Comparison of ENCODE assay signal across 12 cellular contexts in the genomic region with DNA sequence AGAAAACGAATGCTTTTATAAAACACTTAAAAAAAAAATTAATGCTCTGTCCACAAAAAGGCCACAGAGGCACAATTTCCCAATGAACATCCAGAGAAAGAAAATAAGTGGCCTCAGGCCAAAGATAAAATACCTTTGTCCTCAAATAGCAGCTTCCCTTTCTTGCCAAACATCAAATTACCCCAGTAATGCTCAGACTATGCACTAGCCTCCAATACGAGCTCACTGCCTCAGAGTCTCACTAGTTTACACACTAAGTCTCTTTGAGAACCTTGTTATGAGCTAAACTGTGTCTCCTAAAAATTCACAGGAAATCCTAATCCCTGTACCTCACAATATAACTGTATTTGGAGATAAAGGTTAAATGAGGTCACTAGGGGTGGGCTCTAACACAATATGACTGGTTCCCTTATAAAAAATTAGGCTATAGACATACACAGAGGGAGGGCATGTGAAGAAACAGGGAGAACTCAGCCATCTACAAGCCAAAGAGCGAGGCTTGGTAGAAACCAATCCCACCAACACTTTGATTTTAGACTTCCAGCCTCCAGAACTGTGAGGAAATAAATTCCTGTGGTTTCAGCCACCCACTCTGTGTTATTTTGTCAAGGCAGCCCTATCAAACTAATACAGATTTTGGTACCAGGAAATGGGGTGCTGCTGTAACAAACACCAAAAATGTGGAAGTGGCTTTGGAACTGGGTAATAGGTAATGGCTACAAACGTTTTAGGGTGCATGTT. TPM values are rescaled to one million over a fixed set of nuclear protein-coding genes. Genes with fewer than 3 reads are reported as not detected.
DNase-seq lines count a peak whose midpoint lies in the region; ATAC-seq and TF ChIP-seq lines count a peak whose summit lies in the region.
"Had no signal": no experiment of that assay in that cellular context is flagged by ENCODE, and none has a peak within 500 bp of the region (broad histone marks: within the 10 kb centered on the region; RNA-seq: fewer than 3 reads in every experiment).

No MANE protein-coding gene starts in this region.

- H3K23ac ChIP-seq in mesendoderm (ENCODE audit: low read length) (peak overlapping the region; percentile 24), H9 (ENCODE audit: insufficient read length, low read depth, low read length) (no peak overlapping the region)

- H3K79me2 ChIP-seq in mesendoderm (ENCODE audit: control insufficient read depth, insufficient read depth, low read length), result peaks cover 19% of the 10 kb centered on the region
- peaks cover 9% of the 10 kb centered on the region; the same call in 1 of the 2 replicates for H3K79me2 ChIP-seq in H9 (ENCODE audit: insufficient read depth, low read length)

- H3K4me3 Mint-ChIP-seq in activated T-helper 17 cell treated with anti-CD3 and anti-CD28 coated beads, Interleukin-2, amount 50 U/mL, for 72 hours, result no peak overlapping the region
- H3K4me3 Mint-ChIP-seq in H9, result no peak overlapping the region
- H3K4me3 Mint-ChIP-seq in activated naive CD8-positive, alpha-beta T cell treated with anti-CD3 and anti-CD28 coated beads for 36 hours, result no peak overlapping the region
- H3K4me3 Mint-ChIP-seq: activated T-cell treated with anti-CD3 and anti-CD28 coated beads, Interleukin-2, amount 50 U/mL, for 24 hours had no signal

- no peak overlapping the region for H2BK20ac ChIP-seq in H9 (ENCODE audit: low read depth, low read length, poor library complexity, severe bottlenecking)

- H3K9me3 ChIP-seq in breast epithelium (no peaks in the 10 kb centered on the region), testis (no peaks in the 10 kb centered on the region), H9 (ENCODE audit: control insufficient read depth, low read depth, low read length) (no peaks in the 10 kb centered on the region)

- H3K27me3 ChIP-seq in breast epithelium (no peaks in the 10 kb centered on the region), mesendoderm (ENCODE audit: insufficient read depth, low read length, poor library complexity) (no peaks in the 10 kb centered on the region), testis (no peaks in the 10 kb centered on the region), H9 (ENCODE audit: insufficient read depth, low read length) (no peaks in the 10 kb centered on the region)
- H3K27me3 ChIP-seq: BLaER1 had no signal

- no peaks in the 10 kb centered on the region for H3K4me1 Mint-ChIP-seq in activated T-helper 17 cell treated with anti-CD3 and anti-CD28 coated beads, Interleukin-2, amount 50 U/mL, for 72 hours
- peaks cover 38 to 40% of the 10 kb centered on the region in 2 experiments for H3K4me1 Mint-ChIP-seq in H9
- no peaks in the 10 kb centered on the region for H3K4me1 Mint-ChIP-seq in activated naive CD8-positive, alpha-beta T cell treated with anti-CD3 and anti-CD28 coated beads for 36 hours

- no peak overlapping the region for H2AFZ ChIP-seq in H9 (ENCODE audit: low read length)

- peaks cover 6% of the 10 kb centered on the region for H3K23me2 ChIP-seq in H9 (ENCODE audit: insufficient read length, low read depth, low read length, poor library complexity, severe bottlenecking)

- H2BK12ac ChIP-seq in H9 (ENCODE audit: insufficient read length, low read depth, low read length), result no peak overlapping the region

- H3K4me3 ChIP-seq in breast epithelium (no peak overlapping the region), mesendoderm (ENCODE audit: low read length) (no peak overlapping the region), testis (no peak overlapping the region)
- H3K4me3 ChIP-seq: BLaER1 had no signal

- H3K9me3 Mint-ChIP-seq in activated T-helper 17 cell treated with anti-CD3 and anti-CD28 coated beads, Interleukin-2, amount 50 U/mL, for 72 hours, result peaks cover 17% of the 10 kb centered on the region
- no peaks in the 10 kb centered on the region for H3K9me3 Mint-ChIP-seq in H9
- no peaks in the 10 kb centered on the region for H3K9me3 Mint-ChIP-seq in activated naive CD8-positive, alpha-beta T cell treated with anti-CD3 and anti-CD28 coated beads for 36 hours

- H3K27me3 Mint-ChIP-seq in activated T-helper 17 cell treated with anti-CD3 and anti-CD28 coated beads, Interleukin-2, amount 50 U/mL, for 72 hours, result peaks cover 8% of the 10 kb centered on the region
- H3K27me3 Mint-ChIP-seq in H9 (ENCODE audit: low read depth), result no peaks in the 10 kb centered on the region
- H3K27me3 Mint-ChIP-seq in activated naive CD8-positive, alpha-beta T cell treated with anti-CD3 and anti-CD28 coated beads for 36 hours, result peaks cover 31% of the 10 kb centered on the region

- no peak overlapping the region for H4K91ac ChIP-seq in H9 (ENCODE audit: insufficient read length, low read depth, low read length)

- no peak overlapping the region for H3T11ph ChIP-seq in H9 (ENCODE audit: low read length)

- TF ChIP-seq POLR2A in breast epithelium (IDR thresholded peaks at IDR 0.05), result no peak
- TF ChIP-seq POLR2A in testis (IDR thresholded peaks at IDR 0.05), result no peak

- no peak overlapping the region for H3K56ac ChIP-seq in mesendoderm (ENCODE audit: low read length)
- no peak overlapping the region for H3K56ac ChIP-seq in H9 (ENCODE audit: insufficient read length, low read depth, low read length)

- H3K27ac ChIP-seq in breast epithelium (peak overlapping the region; percentile 33 to 68), mesendoderm (ENCODE audit: low read depth, low read length) (no peak overlapping the region), testis (peak overlapping the region in 1 of 2 donors; percentile 41), H9 (ENCODE audit: insufficient read length, low read depth, low read length) (no peak overlapping the region)
- H3K27ac ChIP-seq: BLaER1 had no signal

- H3K18ac ChIP-seq in mesendoderm (ENCODE audit: low read length) (no peak overlapping the region), H9 (ENCODE audit: insufficient read length, low read depth, low read length) (no peak overlapping the region)

- H2BK120ac ChIP-seq in mesendoderm (ENCODE audit: low read depth, low read length), result no peak overlapping the region
- H2BK120ac ChIP-seq in H9 (ENCODE audit: low read depth, low read length, poor library complexity, severe bottlenecking), result no peak overlapping the region

- H4K8ac ChIP-seq in mesendoderm (ENCODE audit: low read depth, low read length) (no peak overlapping the region), H9 (replicated peaks; ENCODE audit: insufficient read length, low read depth, low read length) (no peak overlapping the region)

- no peaks in the 10 kb centered on the region for H3K36me3 Mint-ChIP-seq in activated T-helper 17 cell treated with anti-CD3 and anti-CD28 coated beads, Interleukin-2, amount 50 U/mL, for 72 hours (ENCODE audit: low read depth)
- no peaks in the 10 kb centered on the region for H3K36me3 Mint-ChIP-seq in H9 (ENCODE audit: insufficient read depth in 1 of 3, low read depth in 3 of 3)
- no peaks in the 10 kb centered on the region for H3K36me3 Mint-ChIP-seq in activated naive CD8-positive, alpha-beta T cell treated with anti-CD3 and anti-CD28 coated beads for 36 hours

- H2BK15ac ChIP-seq in mesendoderm (replicated peaks; ENCODE audit: low read depth), result no peak overlapping the region
- no peak overlapping the region for H2BK15ac ChIP-seq in H9 (ENCODE audit: low read depth, low read length)

- H4K20me1 ChIP-seq in H9 (ENCODE audit: control insufficient read depth, insufficient read depth, insufficient read length), result no peaks in the 10 kb centered on the region
- H4K20me1 ChIP-seq: BLaER1 had no signal

- H3K9ac ChIP-seq in mesendoderm (ENCODE audit: low read length) (no peak overlapping the region), H9 (ENCODE audit: extremely low read depth, insufficient read length, low read length) (no peak overlapping the region)
- H3K9ac ChIP-seq: BLaER1 had no signal

- ATAC-seq in activated T-helper 17 cell treated with anti-CD3 and anti-CD28 coated beads, Interleukin-2, amount 50 U/mL, for 72 hours (replicated peaks), result no peak

- no peak overlapping the region for H3K4ac ChIP-seq in mesendoderm (ENCODE audit: low read depth, low read length)
- no peak overlapping the region for H3K4ac ChIP-seq in H9 (ENCODE audit: low read depth, low read length)

- no CpG with 5 or more reads among the region's 4 CpGs for WGBS in mesendoderm (ENCODE audit: extremely low coverage, insufficient coverage, low lambda C conversion rate)
- 46 to 50% methylated on average over 4 of the region's 4 CpGs for WGBS in testis, 2 donors
- no CpG with 5 or more reads among the region's 4 CpGs for WGBS in H9 (ENCODE audit: extremely low coverage, insufficient read length, low lambda C conversion rate)

- no peak overlapping the region for H2BK5ac ChIP-seq in mesendoderm (ENCODE audit: low read length)
- no peak overlapping the region for H2BK5ac ChIP-seq in H9 (ENCODE audit: insufficient read length, low read length)

- H3K4me1 ChIP-seq in breast epithelium, result no peaks in the 10 kb centered on the region
- H3K4me1 ChIP-seq in mesendoderm (ENCODE audit: control insufficient read depth, low read depth, low read length), result no peaks in the 10 kb centered on the region
- H3K4me1 ChIP-seq in testis, result no peaks in the 10 kb centered on the region
- no peaks in the 10 kb centered on the region; the same call in 1 of the 2 replicates for H3K4me1 ChIP-seq in H9 (ENCODE audit: insufficient read depth, low read length)
- H3K4me1 ChIP-seq: BLaER1 had no signal

- H3K36me3 ChIP-seq in breast epithelium (no peaks in the 10 kb centered on the region), mesendoderm (ENCODE audit: control insufficient read depth, insufficient read depth, low read length) (no peaks in the 10 kb centered on the region), testis (ENCODE audit: low read depth, missing control alignments) (no peaks in the 10 kb centered on the region)
- H3K36me3 ChIP-seq: BLaER1 had no signal

- no peak overlapping the region for H4K5ac ChIP-seq in mesendoderm (ENCODE audit: low read length)
- no peak overlapping the region for H4K5ac ChIP-seq in H9 (ENCODE audit: insufficient read length, low read depth, low read length)

- peaks cover 5% of the 10 kb centered on the region for H3K79me1 ChIP-seq in mesendoderm (ENCODE audit: low read length)
- H3K79me1 ChIP-seq in H9 (ENCODE audit: insufficient read depth, low read depth, low read length, poor library complexity, severe bottlenecking), result no peaks in the 10 kb centered on the region

- intact Hi-C loops in breast epithelium (cut with DNase I; ENCODE audit: low total_unique reads) (no loop called here), testis (cut with DNase I; ENCODE audit: low total_unique reads) (no loop called here)

- H2AK5ac ChIP-seq in mesendoderm (ENCODE audit: low read length) (no peak overlapping the region), H9 (ENCODE audit: insufficient read length, low read length) (no peak overlapping the region)

- TF ChIP-seq CTCF in breast epithelium (IDR thresholded peaks at IDR 0.05) (no peak), testis (IDR thresholded peaks at IDR 0.05) (no peak), H9 (conservative IDR thresholded peaks at IDR 0.05) (no peak)

- no peak overlapping the region for H3K4me2 ChIP-seq in mesendoderm (ENCODE audit: low read length)
- no peak overlapping the region for H3K4me2 ChIP-seq in H9 (ENCODE audit: insufficient read depth, insufficient read length, low read length)
- H3K4me2 ChIP-seq: BLaER1 had no signal

- H3K14ac ChIP-seq in H9 (ENCODE audit: insufficient read depth, low read length), result no peak overlapping the region

- no peak overlapping the region for H3K27ac Mint-ChIP-seq in activated T-helper 17 cell treated with anti-CD3 and anti-CD28 coated beads, Interleukin-2, amount 50 U/mL, for 72 hours
- no peak overlapping the region for H3K27ac Mint-ChIP-seq in H9
- no peak overlapping the region for H3K27ac Mint-ChIP-seq in activated naive CD8-positive, alpha-beta T cell treated with anti-CD3 and anti-CD28 coated beads for 36 hours
- H3K27ac Mint-ChIP-seq: activated T-cell treated with anti-CD3 and anti-CD28 coated beads, Interleukin-2, amount 50 U/mL, for 24 hours had no signal

- peak; percentile 11 for DNase-seq in A172 (ENCODE audit: low spot score)
- peak; percentile 45 for DNase-seq in HCEC 1CT
- no peak for DNase-seq in breast epithelium (ENCODE audit: low spot score in 2 of 2)
- DNase-seq in mesendoderm, result peak; percentile 34
- no peak for DNase-seq in testis
- no peak for DNase-seq in H9
- DNase-seq in activated naive CD8-positive, alpha-beta T cell treated with anti-CD3 and anti-CD28 coated beads for 36 hours, result no peak
- DNase-seq: activated T-cell treated with anti-CD3 and anti-CD28 coated beads, Interleukin-2, amount 50 U/mL, for 24 hours; effector CD4-positive, alpha-beta T cell; small intestine had no signal

RNA-seq across cellular contexts. Expression of a gene that starts 4.4 kb away (rescaled TPM):
- total RNA-seq in A172 (2014; rRNA removed; shearing (Covaris generic)), result 31.5 and 38.4 TPM in 2 replicates
- total RNA-seq in breast epithelium, result 10 to 100 TPM; 44.2 to 63.1 (median 61.0) TPM
- polyA plus RNA-seq in mesendoderm (2013, experiment 1 of 2), result 15.9 TPM
- polyA plus RNA-seq in mesendoderm (2013, experiment 2 of 2), result 15.4 TPM
- not detected for total RNA-seq in activated T-helper 17 cell treated with anti-CD3 and anti-CD28 coated beads, Interleukin-2, amount 50 U/mL, for 72 hours
- 10 to 100 TPM; 38.2 to 42.8 TPM for total RNA-seq in testis
- 25.4 TPM for polyA plus RNA-seq in testis (ENCODE audit: insufficient read depth, low read depth, low replicate concordance)
- 46.7 and 46.9 TPM in 2 replicates for total RNA-seq in H9 (2021)
- not detected for total RNA-seq in activated naive CD8-positive, alpha-beta T cell treated with anti-CD3 and anti-CD28 coated beads for 36 hours

Comparison
In these comparisons a context has a peak if more than half of its experiments do, and no peak if none do; other contexts are left out.
1. DNase-seq: peak in A172 (single experiment), HCEC 1CT (single experiment) and mesendoderm (single experiment); none in breast epithelium (0 of 2), testis (single experiment), H9 (single experiment) and activated naive CD8-positive, alpha-beta T cell treated with anti-CD3 and anti-CD28 coated beads for 36 hours (single experiment).
2. H3K27ac ChIP-seq: peak in breast epithelium (2 of 2); none in mesendoderm (single experiment) and H9 (single experiment).
3. RNA of a gene that starts 4.4 kb away (total RNA-seq): 44.2 to 63.1 TPM in breast epithelium, 46.7 to 46.9 TPM in H9, 38.2 to 42.8 TPM in testis and 31.5 to 38.4 TPM in A172; not detected in activated T-helper 17 cell treated with anti-CD3 and anti-CD28 coated beads, Interleukin-2, amount 50 U/mL, for 72 hours and not detected in activated naive CD8-positive, alpha-beta T cell treated with anti-CD3 and anti-CD28 coated beads for 36 hours; every median in the first group is over 10 times any median in the second.